Comparison of ENCODE assay signal across 1 cellular context in the genomic region with DNA sequence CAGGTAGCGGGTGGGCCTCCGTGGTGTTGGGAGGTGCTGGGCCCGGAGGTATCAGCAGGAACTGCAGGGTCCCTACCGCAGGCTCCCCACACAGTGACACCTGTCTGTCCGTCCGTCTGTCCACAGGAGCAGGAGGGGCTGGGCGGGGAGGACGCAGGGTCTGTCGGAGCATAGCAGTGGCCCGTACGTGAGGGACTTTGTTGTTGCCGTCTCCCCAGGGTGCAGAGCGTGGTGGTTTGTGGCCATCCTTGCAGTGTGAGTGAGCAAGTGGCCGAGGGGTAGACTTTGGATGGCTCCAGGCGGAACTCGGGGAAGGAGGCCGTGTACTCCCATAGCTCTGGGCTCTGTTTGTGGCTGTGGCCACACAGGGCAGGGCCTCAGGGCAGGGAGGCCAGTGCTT.
TF ChIP-seq lines count a peak whose summit lies in the region.

No MANE protein-coding gene starts in this region.

TF ChIP-seq in GM23338, 12 proteins besides CTCF, POLR2A, EP300 and RAD21 (continued from another document):
- TF ChIP-seq, protein P1, sequence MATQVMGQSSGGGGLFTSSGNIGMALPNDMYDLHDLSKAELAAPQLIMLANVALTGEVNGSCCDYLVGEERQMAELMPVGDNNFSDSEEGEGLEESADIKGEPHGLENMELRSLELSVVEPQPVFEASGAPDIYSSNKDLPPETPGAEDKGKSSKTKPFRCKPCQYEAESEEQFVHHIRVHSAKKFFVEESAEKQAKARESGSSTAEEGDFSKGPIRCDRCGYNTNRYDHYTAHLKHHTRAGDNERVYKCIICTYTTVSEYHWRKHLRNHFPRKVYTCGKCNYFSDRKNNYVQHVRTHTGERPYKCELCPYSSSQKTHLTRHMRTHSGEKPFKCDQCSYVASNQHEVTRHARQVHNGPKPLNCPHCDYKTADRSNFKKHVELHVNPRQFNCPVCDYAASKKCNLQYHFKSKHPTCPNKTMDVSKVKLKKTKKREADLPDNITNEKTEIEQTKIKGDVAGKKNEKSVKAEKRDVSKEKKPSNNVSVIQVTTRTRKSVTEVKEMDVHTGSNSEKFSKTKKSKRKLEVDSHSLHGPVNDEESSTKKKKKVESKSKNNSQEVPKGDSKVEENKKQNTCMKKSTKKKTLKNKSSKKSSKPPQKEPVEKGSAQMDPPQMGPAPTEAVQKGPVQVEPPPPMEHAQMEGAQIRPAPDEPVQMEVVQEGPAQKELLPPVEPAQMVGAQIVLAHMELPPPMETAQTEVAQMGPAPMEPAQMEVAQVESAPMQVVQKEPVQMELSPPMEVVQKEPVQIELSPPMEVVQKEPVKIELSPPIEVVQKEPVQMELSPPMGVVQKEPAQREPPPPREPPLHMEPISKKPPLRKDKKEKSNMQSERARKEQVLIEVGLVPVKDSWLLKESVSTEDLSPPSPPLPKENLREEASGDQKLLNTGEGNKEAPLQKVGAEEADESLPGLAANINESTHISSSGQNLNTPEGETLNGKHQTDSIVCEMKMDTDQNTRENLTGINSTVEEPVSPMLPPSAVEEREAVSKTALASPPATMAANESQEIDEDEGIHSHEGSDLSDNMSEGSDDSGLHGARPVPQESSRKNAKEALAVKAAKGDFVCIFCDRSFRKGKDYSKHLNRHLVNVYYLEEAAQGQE (IDR thresholded peaks at IDR 0.05; ENCODE audit: unreplicated experiment) = no peak
- TF ChIP-seq, protein P2, sequence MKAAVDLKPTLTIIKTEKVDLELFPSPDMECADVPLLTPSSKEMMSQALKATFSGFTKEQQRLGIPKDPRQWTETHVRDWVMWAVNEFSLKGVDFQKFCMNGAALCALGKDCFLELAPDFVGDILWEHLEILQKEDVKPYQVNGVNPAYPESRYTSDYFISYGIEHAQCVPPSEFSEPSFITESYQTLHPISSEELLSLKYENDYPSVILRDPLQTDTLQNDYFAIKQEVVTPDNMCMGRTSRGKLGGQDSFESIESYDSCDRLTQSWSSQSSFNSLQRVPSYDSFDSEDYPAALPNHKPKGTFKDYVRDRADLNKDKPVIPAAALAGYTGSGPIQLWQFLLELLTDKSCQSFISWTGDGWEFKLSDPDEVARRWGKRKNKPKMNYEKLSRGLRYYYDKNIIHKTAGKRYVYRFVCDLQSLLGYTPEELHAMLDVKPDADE (IDR thresholded peaks at IDR 0.05) = no peak
- TF ChIP-seq POLR2AphosphoS5 (IDR thresholded peaks at IDR 0.05; ENCODE audit: low read depth) (no peak), ZNF331 (CRISPR knock-in tag; IDR thresholded peaks at IDR 0.05; ENCODE audit: low read depth) (no peak), EZH2 (IDR thresholded peaks at IDR 0.05; ENCODE audit: low read depth, unreplicated experiment) (no peak), STAT1 (IDR thresholded peaks at IDR 0.05; ENCODE audit: unreplicated experiment) (no peak), EZH2phosphoT487 (IDR thresholded peaks at IDR 0.05; ENCODE audit: unreplicated experiment) (no peak), ZNF114 (CRISPR knock-in tag; IDR thresholded peaks at IDR 0.05) (no peak), NANOG (IDR thresholded peaks at IDR 0.05; ENCODE audit: borderline replicate concordance) (no peak)
- TF ChIP-seq, protein P3, sequence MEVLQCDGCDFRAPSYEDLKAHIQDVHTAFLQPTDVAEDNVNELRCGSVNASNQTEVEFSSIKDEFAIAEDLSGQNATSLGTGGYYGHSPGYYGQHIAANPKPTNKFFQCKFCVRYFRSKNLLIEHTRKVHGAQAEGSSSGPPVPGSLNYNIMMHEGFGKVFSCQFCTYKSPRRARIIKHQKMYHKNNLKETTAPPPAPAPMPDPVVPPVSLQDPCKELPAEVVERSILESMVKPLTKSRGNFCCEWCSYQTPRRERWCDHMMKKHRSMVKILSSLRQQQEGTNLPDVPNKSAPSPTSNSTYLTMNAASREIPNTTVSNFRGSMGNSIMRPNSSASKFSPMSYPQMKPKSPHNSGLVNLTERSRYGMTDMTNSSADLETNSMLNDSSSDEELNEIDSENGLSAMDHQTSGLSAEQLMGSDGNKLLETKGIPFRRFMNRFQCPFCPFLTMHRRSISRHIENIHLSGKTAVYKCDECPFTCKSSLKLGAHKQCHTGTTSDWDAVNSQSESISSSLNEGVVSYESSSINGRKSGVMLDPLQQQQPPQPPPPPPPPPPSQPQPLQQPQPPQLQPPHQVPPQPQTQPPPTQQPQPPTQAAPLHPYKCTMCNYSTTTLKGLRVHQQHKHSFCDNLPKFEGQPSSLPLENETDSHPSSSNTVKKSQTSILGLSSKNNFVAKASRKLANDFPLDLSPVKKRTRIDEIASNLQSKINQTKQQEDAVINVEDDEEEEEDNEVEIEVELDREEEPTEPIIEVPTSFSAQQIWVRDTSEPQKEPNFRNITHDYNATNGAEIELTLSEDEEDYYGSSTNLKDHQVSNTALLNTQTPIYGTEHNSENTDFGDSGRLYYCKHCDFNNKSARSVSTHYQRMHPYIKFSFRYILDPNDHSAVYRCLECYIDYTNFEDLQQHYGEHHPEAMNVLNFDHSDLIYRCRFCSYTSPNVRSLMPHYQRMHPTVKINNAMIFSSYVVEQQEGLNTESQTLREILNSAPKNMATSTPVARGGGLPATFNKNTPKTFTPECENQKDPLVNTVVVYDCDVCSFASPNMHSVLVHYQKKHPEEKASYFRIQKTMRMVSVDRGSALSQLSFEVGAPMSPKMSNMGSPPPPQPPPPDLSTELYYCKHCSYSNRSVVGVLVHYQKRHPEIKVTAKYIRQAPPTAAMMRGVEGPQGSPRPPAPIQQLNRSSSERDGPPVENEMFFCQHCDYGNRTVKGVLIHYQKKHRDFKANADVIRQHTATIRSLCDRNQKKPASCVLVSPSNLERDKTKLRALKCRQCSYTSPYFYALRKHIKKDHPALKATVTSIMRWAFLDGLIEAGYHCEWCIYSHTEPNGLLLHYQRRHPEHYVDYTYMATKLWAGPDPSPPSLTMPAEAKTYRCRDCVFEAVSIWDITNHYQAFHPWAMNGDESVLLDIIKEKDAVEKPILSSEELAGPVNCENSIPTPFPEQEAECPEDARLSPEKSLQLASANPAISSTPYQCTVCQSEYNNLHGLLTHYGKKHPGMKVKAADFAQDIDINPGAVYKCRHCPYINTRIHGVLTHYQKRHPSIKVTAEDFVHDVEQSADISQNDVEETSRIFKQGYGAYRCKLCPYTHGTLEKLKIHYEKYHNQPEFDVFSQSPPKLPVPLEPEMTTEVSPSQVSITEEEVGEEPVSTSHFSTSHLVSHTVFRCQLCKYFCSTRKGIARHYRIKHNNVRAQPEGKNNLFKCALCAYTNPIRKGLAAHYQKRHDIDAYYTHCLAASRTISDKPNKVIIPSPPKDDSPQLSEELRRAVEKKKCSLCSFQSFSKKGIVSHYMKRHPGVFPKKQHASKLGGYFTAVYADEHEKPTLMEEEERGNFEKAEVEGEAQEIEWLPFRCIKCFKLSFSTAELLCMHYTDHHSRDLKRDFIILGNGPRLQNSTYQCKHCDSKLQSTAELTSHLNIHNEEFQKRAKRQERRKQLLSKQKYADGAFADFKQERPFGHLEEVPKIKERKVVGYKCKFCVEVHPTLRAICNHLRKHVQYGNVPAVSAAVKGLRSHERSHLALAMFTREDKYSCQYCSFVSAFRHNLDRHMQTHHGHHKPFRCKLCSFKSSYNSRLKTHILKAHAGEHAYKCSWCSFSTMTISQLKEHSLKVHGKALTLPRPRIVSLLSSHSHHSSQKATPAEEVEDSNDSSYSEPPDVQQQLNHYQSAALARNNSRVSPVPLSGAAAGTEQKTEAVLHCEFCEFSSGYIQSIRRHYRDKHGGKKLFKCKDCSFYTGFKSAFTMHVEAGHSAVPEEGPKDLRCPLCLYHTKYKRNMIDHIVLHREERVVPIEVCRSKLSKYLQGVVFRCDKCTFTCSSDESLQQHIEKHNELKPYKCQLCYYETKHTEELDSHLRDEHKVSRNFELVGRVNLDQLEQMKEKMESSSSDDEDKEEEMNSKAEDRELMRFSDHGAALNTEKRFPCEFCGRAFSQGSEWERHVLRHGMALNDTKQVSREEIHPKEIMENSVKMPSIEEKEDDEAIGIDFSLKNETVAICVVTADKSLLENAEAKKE (CRISPR knock-in tag; IDR thresholded peaks at IDR 0.05) = no peak
TF ChIP-seq in GM23338: peak in this region for 0.
